Comparison of ENCODE assay signal across 11 cellular contexts in genomic region chr11:48044577-48044976, GRCh38.
DNase-seq lines count a peak whose midpoint lies in the region; ATAC-seq and TF ChIP-seq lines count a peak whose summit lies in the region.
"Had no signal": no experiment of that assay in that cellular context is flagged by ENCODE, and none has a peak within 500 bp of the region (broad histone marks: within the 10 kb centered on the region; RNA-seq: fewer than 3 reads in every experiment).

No MANE protein-coding gene starts in this region.

- H3K27ac ChIP-seq in CD4-positive, CD25-positive, alpha-beta regulatory T cell (ENCODE audit: insufficient read depth, low read length, poor library complexity, severe bottlenecking), result no peak overlapping the region
- H3K27ac ChIP-seq in psoas muscle, result no peak overlapping the region

- H3K9me3 Mint-ChIP-seq in CD4-positive, CD25-positive, alpha-beta regulatory T cell, result no peaks in the 10 kb centered on the region
- H3K9me3 Mint-ChIP-seq in IgD-negative memory B cell, result no peaks in the 10 kb centered on the region

- no peak for ATAC-seq in CD4-positive, CD25-positive, alpha-beta regulatory T cell (ENCODE audit: low read depth in 2 of 2)
- ATAC-seq in left cardiac atrium (peak; percentile 68 to 83), psoas muscle (peak; percentile 77 to 90 (median 82))
- ATAC-seq: K562 had no signal

- peaks cover 7% of the 10 kb centered on the region for H3K36me3 ChIP-seq in CD4-positive, CD25-positive, alpha-beta regulatory T cell (ENCODE audit: control insufficient read depth, insufficient read depth, low read length)
- H3K36me3 ChIP-seq in psoas muscle (ENCODE audit: insufficient read depth in 1 of 2, low read depth in 1 of 2), result no peaks in the 10 kb centered on the region

- no peak overlapping the region for H3K4me3 ChIP-seq in CD4-positive, CD25-positive, alpha-beta regulatory T cell (ENCODE audit: low read depth, low read length)
- no peak overlapping the region for H3K4me3 ChIP-seq in psoas muscle
- H3K4me3 ChIP-seq: K562 had no signal

- peaks cover 20% of the 10 kb centered on the region for H3K36me3 Mint-ChIP-seq in CD4-positive, CD25-positive, alpha-beta regulatory T cell
- H3K36me3 Mint-ChIP-seq in IgD-negative memory B cell, result peaks cover 6% of the 10 kb centered on the region

- peak overlapping the region in 3 of 4 donors; percentile 18 to 60 (median 28) for H3K4me3 Mint-ChIP-seq in CD4-positive, CD25-positive, alpha-beta regulatory T cell
- H3K4me3 Mint-ChIP-seq in IgD-negative memory B cell, result peak overlapping the region in 2 of 4 donors; percentile 34 to 85

- no peaks in the 10 kb centered on the region for H3K27me3 ChIP-seq in CD4-positive, CD25-positive, alpha-beta regulatory T cell (ENCODE audit: control insufficient read depth, insufficient read depth, low read length)
- H3K27me3 ChIP-seq in psoas muscle (ENCODE audit: insufficient read depth in 3 of 3, low read length in 2 of 3), result no peaks in the 10 kb centered on the region

- H3K4me1 ChIP-seq in CD4-positive, CD25-positive, alpha-beta regulatory T cell (ENCODE audit: control insufficient read depth, insufficient read depth, low read length, poor library complexity, severe bottlenecking), result peaks cover 31% of the 10 kb centered on the region
- H3K4me1 ChIP-seq in psoas muscle, result no peaks in the 10 kb centered on the region

- no peak for DNase-seq in CD4-positive, CD25-positive, alpha-beta regulatory T cell
- DNase-seq in left cardiac atrium (peak; percentile 29), psoas muscle (no peak), NCI-H2227 (lab: John Stamatoyannopoulos, UW; ENCODE audit: unreplicated experiment) (no peak), DMS 273 (lab: John Stamatoyannopoulos, UW; ENCODE audit: unreplicated experiment) (no peak), iPS-NIHi7 (ENCODE audit: extremely low spot score) (no peak)
- no peak for DNase-seq in activated effector memory CD4-positive, alpha-beta T cell treated with anti-CD3 and anti-CD28 coated beads, Interleukin-2, amount 50 U/mL, for 16 hours
- DNase-seq: Calu3, NCI-H2171 had no signal

- no peaks in the 10 kb centered on the region for H3K27me3 Mint-ChIP-seq in CD4-positive, CD25-positive, alpha-beta regulatory T cell
- no peaks in the 10 kb centered on the region for H3K27me3 Mint-ChIP-seq in IgD-negative memory B cell

- no peak for TF ChIP-seq CTCF in psoas muscle (IDR thresholded peaks at IDR 0.05)

- peak overlapping the region; percentile 71 to 79 (median 77) for H3K27ac Mint-ChIP-seq in CD4-positive, CD25-positive, alpha-beta regulatory T cell
- H3K27ac Mint-ChIP-seq in IgD-negative memory B cell, result peak overlapping the region; percentile 46 to 85 (median 77)

- peaks cover 21 to 86% (median 61%) of the 10 kb centered on the region in 4 donors for H3K4me1 Mint-ChIP-seq in CD4-positive, CD25-positive, alpha-beta regulatory T cell
- peaks cover 20 to 31% (median 30%) of the 10 kb centered on the region in 3 donors for H3K4me1 Mint-ChIP-seq in IgD-negative memory B cell

- 24 to 46% (median 35%) methylated on average over 7 of the region's 7 CpGs for WGBS in psoas muscle, 3 donors

- intact Hi-C loops in left cardiac atrium (cut with DNase I) (no loop called here), psoas muscle (cut with DNase I) (loop anchor here in 1 of 2 donors (5.0 kb wide), 1 partner anchor 33 kb away; no protein-coding TSS in a partner anchor)

- no peaks in the 10 kb centered on the region for H3K9me3 ChIP-seq in CD4-positive, CD25-positive, alpha-beta regulatory T cell (ENCODE audit: control insufficient read depth in 2 of 2, low read length in 2 of 2)
- no peaks in the 10 kb centered on the region for H3K9me3 ChIP-seq in psoas muscle

Comparison
In these comparisons a context has a peak if more than half of its experiments do, and no peak if none do; other contexts are left out.
1. ATAC-seq: peak in left cardiac atrium (2 of 2) and psoas muscle (4 of 4); none in CD4-positive, CD25-positive, alpha-beta regulatory T cell (0 of 2).